Comparison of ENCODE assay signal across 8 cellular contexts in genomic region chr13:23020246-23020843, GRCh38.
DNase-seq lines count a peak whose midpoint lies in the region; ATAC-seq and TF ChIP-seq lines count a peak whose summit lies in the region.

No MANE protein-coding gene starts in this region.

- H3K9ac ChIP-seq in neural progenitor cell: no peak overlapping the region

- H3K9me3 ChIP-seq in neural progenitor cell (ENCODE audit: low read depth): no peaks in the 10 kb centered on the region

- H3K4me1 ChIP-seq in neural progenitor cell: no peaks in the 10 kb centered on the region

- CTCF ChIA-PET in Calu3 (lab: Charles Lee): interaction anchor here (0.6 to 1.0 kb wide), 3 partner anchors 121 to 219 kb away, joined by 4 to 17 read pairs (median 6); no protein-coding TSS in a partner anchor

- H3K27me3 Mint-ChIP-seq in Calu3 (ENCODE audit: unreplicated experiment) (no peaks in the 10 kb centered on the region), neural progenitor cell (ENCODE audit: insufficient read depth, low read depth) (no peaks in the 10 kb centered on the region)
- H3K27me3 Mint-ChIP-seq in activated T-helper 1 cell treated with anti-CD3 and anti-CD28 coated beads, Interleukin-12 subunit alpha, Interleukin-12 subunit beta, Interleukin-2, Interleukin-4 antibody, amounts not matched to agents 30 ng/mL and 10 ng/mL and 1 ng/mL, durations not matched to agents 14 hours and 24 hours and 36 hours (ENCODE audit: insufficient read depth): peaks cover 3% of the 10 kb centered on the region

- no TSS peak for BruUV-seq in Calu3 (replicated peaks; lab: Mats Ljungman, UMichigan)

- no peak overlapping the region for H3K4me3 ChIP-seq in fibroblast of pulmonary artery (replicated peaks; ENCODE audit: low read depth, low read length)
- no peak overlapping the region for H3K4me3 ChIP-seq in neural progenitor cell

- no peaks in the 10 kb centered on the region for H3K27me3 ChIP-seq in neural progenitor cell

- H3K4me1 Mint-ChIP-seq in Calu3 (ENCODE audit: low read depth, unreplicated experiment) (no peaks in the 10 kb centered on the region), neural progenitor cell (peaks cover 2% of the 10 kb centered on the region)
- H3K4me1 Mint-ChIP-seq in activated T-helper 1 cell treated with anti-CD3 and anti-CD28 coated beads, Interleukin-12 subunit alpha, Interleukin-12 subunit beta, Interleukin-2, Interleukin-4 antibody, amounts not matched to agents 30 ng/mL and 10 ng/mL and 1 ng/mL, durations not matched to agents 14 hours and 24 hours and 36 hours (ENCODE audit: low read depth): no peaks in the 10 kb centered on the region

- H3K36me3 ChIP-seq in neural progenitor cell: no peaks in the 10 kb centered on the region

- intact Hi-C loops in Calu3 (cut with micrococcal nuclease; ENCODE audit: unreplicated experiment): loop anchor here (1.0 kb wide), 1 partner anchor 219 kb away; no protein-coding TSS in a partner anchor
- intact Hi-C loops in activated T-helper 1 cell treated with anti-CD3 and anti-CD28 coated beads, Interleukin-12 subunit alpha, Interleukin-12 subunit beta, Interleukin-2, Interleukin-4 antibody, amounts not matched to agents 30 ng/mL and 10 ng/mL and 1 ng/mL, durations not matched to agents 14 hours and 24 hours and 36 hours (cut with micrococcal nuclease): no loop called here

- TF ChIP-seq CTCF in Calu3 (IDR thresholded peaks at IDR 0.05; ENCODE audit: unreplicated experiment) (peak; percentile 40), fibroblast of pulmonary artery (IDR thresholded peaks at IDR 0.05; ENCODE audit: low read length, missing control alignments) (peak; percentile 92), neural progenitor cell (IDR thresholded peaks at IDR 0.05) (peak; percentile 89)

- H3K79me2 ChIP-seq in neural progenitor cell (ENCODE audit: low read depth): no peaks in the 10 kb centered on the region

- no peak overlapping the region for H3K27ac Mint-ChIP-seq in Calu3 (ENCODE audit: unreplicated experiment)
- H3K27ac Mint-ChIP-seq in neural progenitor cell: no peak overlapping the region
- H3K27ac Mint-ChIP-seq in activated T-helper 1 cell treated with anti-CD3 and anti-CD28 coated beads, Interleukin-12 subunit alpha, Interleukin-12 subunit beta, Interleukin-2, Interleukin-4 antibody, amounts not matched to agents 30 ng/mL and 10 ng/mL and 1 ng/mL, durations not matched to agents 14 hours and 24 hours and 36 hours: no peak overlapping the region

- H3K4me3 Mint-ChIP-seq in Calu3 (ENCODE audit: low read depth, unreplicated experiment): no peak overlapping the region
- no peak overlapping the region for H3K4me3 Mint-ChIP-seq in neural progenitor cell
- no peak overlapping the region for H3K4me3 Mint-ChIP-seq in activated T-helper 1 cell treated with anti-CD3 and anti-CD28 coated beads, Interleukin-12 subunit alpha, Interleukin-12 subunit beta, Interleukin-2, Interleukin-4 antibody, amounts not matched to agents 30 ng/mL and 10 ng/mL and 1 ng/mL, durations not matched to agents 14 hours and 24 hours and 36 hours

- no peak overlapping the region for H2AFZ ChIP-seq in neural progenitor cell (replicated peaks)

- ATAC-seq in GM19025 (IDR thresholded peaks at IDR 0.05; ENCODE audit: low read depth, unreplicated experiment) (peak; percentile 92), HG03103 (IDR thresholded peaks at IDR 0.05; ENCODE audit: low read depth, unreplicated experiment) (peak; percentile 85)

- no peaks in the 10 kb centered on the region for H3F3A ChIP-seq in neural progenitor cell (ENCODE audit: low read depth)

- H3K27ac ChIP-seq in neural progenitor cell: no peak overlapping the region

- DNase-seq in Calu3 (peak; percentile 12), NCI-H2227 (lab: John Stamatoyannopoulos, UW; ENCODE audit: unreplicated experiment) (peak; percentile 10), fibroblast of pulmonary artery (ENCODE audit: low read depth) (peak; percentile 72), neural progenitor cell (ENCODE audit: low spot score) (peak; percentile 76)
- peak; percentile 6 for DNase-seq in activated CD4-positive, alpha-beta T cell treated with anti-CD3 and anti-CD28 coated beads, Interleukin-2, amount 50 U/mL, for 1 hour
- no peak for DNase-seq in activated T-helper 1 cell treated with anti-CD3 and anti-CD28 coated beads, Interleukin-12 subunit alpha, Interleukin-12 subunit beta, Interleukin-2, Interleukin-4 antibody, amounts not matched to agents 30 ng/mL and 10 ng/mL and 1 ng/mL, durations not matched to agents 14 hours and 24 hours and 36 hours (ENCODE audit: low spot score)

- no peak overlapping the region for H3K4me2 ChIP-seq in neural progenitor cell

- H3K36me3 Mint-ChIP-seq in Calu3 (ENCODE audit: insufficient read depth, unreplicated experiment): no peaks in the 10 kb centered on the region
- no peaks in the 10 kb centered on the region for H3K36me3 Mint-ChIP-seq in neural progenitor cell
- H3K36me3 Mint-ChIP-seq in activated T-helper 1 cell treated with anti-CD3 and anti-CD28 coated beads, Interleukin-12 subunit alpha, Interleukin-12 subunit beta, Interleukin-2, Interleukin-4 antibody, amounts not matched to agents 30 ng/mL and 10 ng/mL and 1 ng/mL, durations not matched to agents 14 hours and 24 hours and 36 hours (ENCODE audit: low read depth): no peaks in the 10 kb centered on the region

- H4K20me1 ChIP-seq in neural progenitor cell (ENCODE audit: low read depth): no peaks in the 10 kb centered on the region

- H3K9me3 Mint-ChIP-seq in Calu3 (ENCODE audit: low read depth, unreplicated experiment): no peaks in the 10 kb centered on the region
- H3K9me3 Mint-ChIP-seq in neural progenitor cell: peaks cover 8% of the 10 kb centered on the region
- no peaks in the 10 kb centered on the region for H3K9me3 Mint-ChIP-seq in activated T-helper 1 cell treated with anti-CD3 and anti-CD28 coated beads, Interleukin-12 subunit alpha, Interleukin-12 subunit beta, Interleukin-2, Interleukin-4 antibody, amounts not matched to agents 30 ng/mL and 10 ng/mL and 1 ng/mL, durations not matched to agents 14 hours and 24 hours and 36 hours

Comparison
In these comparisons a context has a peak if more than half of its experiments do, and no peak if none do; other contexts are left out.
1. CTCF ChIP-seq: peak in every context shown above with its lines; median percentile 92 in fibroblast of pulmonary artery; 89 in neural progenitor cell; 40 in Calu3.